In genomic region chr20:11780765-11781369, GRCh38 we compare ENCODE assay signal across 27 cellular contexts.
DNase-seq lines count a peak whose midpoint lies in the region; ATAC-seq, FAIRE-seq and TF ChIP-seq lines count a peak whose summit lies in the region.
"Had no signal": no experiment of that assay in that cellular context is flagged by ENCODE, and none has a peak within 500 bp of the region (broad histone marks: within the 10 kb centered on the region; RNA-seq: fewer than 3 reads in every experiment).

No MANE protein-coding gene starts in this region.

- TF ChIP-seq CTCF in GM13977 (IDR thresholded peaks at IDR 0.05; ENCODE audit: extremely low read depth, insufficient read depth, missing control alignments) (no peak), RWPE1 (conservative IDR thresholded peaks at IDR 0.05; ENCODE audit: low read depth) (no peak)

- DNase-seq in GM13977 (ENCODE audit: low spot score) (peak; percentile 9), HTR-8/SVneo (ENCODE audit: insufficient read length, low spot score) (no peak), RWPE1 (ENCODE audit: low spot score) (no peak)
- no peak for DNase-seq in activated T-cell treated with anti-CD3 and anti-CD28 coated beads, Interleukin-2, amount 50 U/mL, for 4 hours
- DNase-seq: activated CD4-positive, alpha-beta T cell treated with anti-CD3 and anti-CD28 coated beads for 48 hours; activated naive CD4-positive, alpha-beta T cell treated with anti-CD3 and anti-CD28 coated beads, Interleukin-2, amount 10 ng/mL, durations not matched to agents 7 days and 5 days; amniotic stem cell; CD8-positive, alpha-beta memory T cell; effector CD8-positive, alpha-beta T cell; foreskin fibroblast; heart right ventricle; left cardiac atrium; mammary epithelial cell; MM.1S; NCI-H1417 treated with DMSO at 0.1 percent for 48 hours; NCI-H2107; NCI-H446 treated with DMSO at 0.1 percent for 48 hours; nucleus accumbens; stimulated activated CD8-positive, alpha-beta memory T cell treated with anti-CD3 and anti-CD28 coated beads, Interleukin-4, amount 100 ng/mL, for 48 hours had no signal

- CTCF ChIA-PET in RWPE1 (lab: Yijun Ruan, JAX), result no interaction called here

- H3K36me3 Mint-ChIP-seq in activated T-cell treated with anti-CD3 and anti-CD28 coated beads, Interleukin-2, amount 50 U/mL, for 4 hours (ENCODE audit: insufficient read depth), result no peaks in the 10 kb centered on the region
- H3K36me3 Mint-ChIP-seq: activated naive CD4-positive, alpha-beta T cell treated with anti-CD3 and anti-CD28 coated beads, Interleukin-2, amount 10 ng/mL, durations not matched to agents 7 days and 5 days; CD8-positive, alpha-beta memory T cell; type B pancreatic cell had no signal

- H3K4me3 Mint-ChIP-seq in activated T-cell treated with anti-CD3 and anti-CD28 coated beads, Interleukin-2, amount 50 U/mL, for 4 hours, result no peak overlapping the region
- H3K4me3 Mint-ChIP-seq: activated naive CD4-positive, alpha-beta T cell treated with anti-CD3 and anti-CD28 coated beads, Interleukin-2, amount 10 ng/mL, durations not matched to agents 7 days and 5 days; CD8-positive, alpha-beta memory T cell; type B pancreatic cell had no signal

- no peaks in the 10 kb centered on the region for H3K27me3 Mint-ChIP-seq in activated T-cell treated with anti-CD3 and anti-CD28 coated beads, Interleukin-2, amount 50 U/mL, for 4 hours (ENCODE audit: low read depth)
- H3K27me3 Mint-ChIP-seq: activated naive CD4-positive, alpha-beta T cell treated with anti-CD3 and anti-CD28 coated beads, Interleukin-2, amount 10 ng/mL, durations not matched to agents 7 days and 5 days; CD8-positive, alpha-beta memory T cell had no signal

- ATAC-seq in GM19395 (IDR thresholded peaks at IDR 0.05; ENCODE audit: unreplicated experiment) (peak; percentile 81), HG02763 (IDR thresholded peaks at IDR 0.05; ENCODE audit: unreplicated experiment) (peak; percentile 60), HG03432 (IDR thresholded peaks at IDR 0.05; ENCODE audit: unreplicated experiment) (peak; percentile 87), HG02938 (IDR thresholded peaks at IDR 0.05; ENCODE audit: unreplicated experiment) (no peak)
- no peak for ATAC-seq in activated T-cell treated with anti-CD3 and anti-CD28 coated beads, Interleukin-2, amount 50 U/mL, for 4 hours
- ATAC-seq: heart right ventricle, K562, left cardiac atrium had no signal

- in situ Hi-C loops in GM13977 (cut with MboI; ENCODE audit: low pct_unique_long_range_greater_than_20kb, low sequenced_read_pairs, unreplicated experiment), result no loop called here

- no peaks in the 10 kb centered on the region for H3K4me1 Mint-ChIP-seq in activated T-cell treated with anti-CD3 and anti-CD28 coated beads, Interleukin-2, amount 50 U/mL, for 4 hours (ENCODE audit: low read depth)
- H3K4me1 Mint-ChIP-seq: activated naive CD4-positive, alpha-beta T cell treated with anti-CD3 and anti-CD28 coated beads, Interleukin-2, amount 10 ng/mL, durations not matched to agents 7 days and 5 days; CD8-positive, alpha-beta memory T cell had no signal

- H3K27ac ChIP-seq in RWPE1, result no peak overlapping the region
- H3K27ac ChIP-seq: heart right ventricle had no signal

- POLR2A ChIA-PET in RWPE1 (lab: Yijun Ruan, JAX; ENCODE audit: low non-redundant PET), result no interaction called here

- no peak for FAIRE-seq in HTR-8/SVneo (lab: Jason Lieb, UNC)
- FAIRE-seq: A204.1, G401.6, K562 had no signal

- peaks cover 4% of the 10 kb centered on the region for H3K9me3 Mint-ChIP-seq in activated T-cell treated with anti-CD3 and anti-CD28 coated beads, Interleukin-2, amount 50 U/mL, for 4 hours
- H3K9me3 Mint-ChIP-seq: activated naive CD4-positive, alpha-beta T cell treated with anti-CD3 and anti-CD28 coated beads, Interleukin-2, amount 10 ng/mL, durations not matched to agents 7 days and 5 days; type B pancreatic cell had no signal

Comparison
In these comparisons a context has a peak if more than half of its experiments do, and no peak if none do; other contexts are left out.
1. ATAC-seq: peak in GM19395 (single experiment), HG02763 (single experiment) and HG03432 (single experiment); none in activated T-cell treated with anti-CD3 and anti-CD28 coated beads, Interleukin-2, amount 50 U/mL, for 4 hours (0 of 2) and HG02938 (single experiment).